8 cellular contexts compared by ENCODE assay signal in the genomic region with DNA sequence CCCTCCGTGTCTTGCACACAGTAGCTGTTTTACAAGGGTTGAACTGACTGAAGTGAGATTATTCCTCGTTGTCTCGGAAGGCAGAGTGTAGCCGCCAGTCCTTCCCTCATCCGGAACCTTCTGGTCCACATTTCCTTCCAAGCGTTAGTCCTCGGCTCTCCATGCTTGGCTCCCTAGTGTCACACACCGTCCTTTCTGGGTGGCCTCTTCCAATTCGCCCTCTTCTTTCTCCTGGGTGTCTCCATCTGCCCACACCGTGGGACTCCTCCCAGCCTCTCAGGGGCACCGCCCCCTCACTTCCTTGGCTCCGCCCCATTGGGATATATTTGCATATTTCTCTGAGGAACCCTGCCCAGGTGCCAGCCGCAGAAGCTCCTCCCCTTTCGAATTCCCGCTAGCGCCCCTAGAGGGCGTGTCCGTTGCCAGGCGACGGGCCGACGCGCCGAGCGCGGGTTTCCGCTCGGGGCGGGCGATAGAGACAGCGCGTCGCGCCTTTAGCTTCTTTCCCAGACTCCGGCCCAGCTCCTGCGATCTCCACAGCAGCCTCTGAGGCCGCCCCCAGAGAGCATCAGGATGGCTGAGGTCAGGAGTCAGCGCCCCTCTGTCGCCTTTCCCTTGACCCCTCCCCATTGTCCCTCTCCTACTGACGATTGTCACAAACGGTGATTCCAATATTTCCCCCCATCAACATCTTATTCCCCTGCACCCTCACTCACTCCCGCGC. TPM values are rescaled to one million over a fixed set of nuclear protein-coding genes. Genes with fewer than 3 reads are reported as not detected.
DNase-seq lines count a peak whose midpoint lies in the region; ATAC-seq lines count a peak whose summit lies in the region.

CFAP58 (plus strand) TSS at position 509 of the 724 bp plus-strand sequence; CDS start at position 574, 65 bp downstream.

- H3K9ac ChIP-seq in HUES48 (ENCODE audit: low read depth, low read length) (no peak within 1 kb of the TSS), muscle layer of colon (ENCODE audit: low read length) (no peak within 1 kb of the TSS)

- DNase-seq in COR-L47 (lab: John Stamatoyannopoulos, UW): peak; percentile 78
- peak; percentile 67 for DNase-seq in NOMO-1 treated with DMSO at 0.1 percent for 48 hours (lab: John Stamatoyannopoulos, UW; ENCODE audit: unreplicated experiment)
- DNase-seq in activated CD8-positive, alpha-beta memory T cell treated with anti-CD3 and anti-CD28 coated beads, Interleukin-2, amount 50 U/mL, for 48 hours: peak; percentile 94
- peak; percentile 74 for DNase-seq in stimulated activated CD8-positive, alpha-beta memory T cell treated with anti-CD3 and anti-CD28 coated beads, Interleukin-7, amount 100 ng/mL, for 24 hours (ENCODE audit: low read depth)

- H3K9me3 ChIP-seq in HUES48 (ENCODE audit: control insufficient read depth, insufficient read depth, low read length) (no peaks in the 10 kb centered on the region), muscle layer of colon (ENCODE audit: low read length) (no peaks in the 10 kb centered on the region)

- H3K27ac ChIP-seq in HUES48 (ENCODE audit: low read depth, low read length) (no peak within 1 kb of the TSS), muscle layer of colon (ENCODE audit: low read depth, low read length) (no peak within 1 kb of the TSS)

- peak within 1 kb of the TSS; percentile 62 for H3K4me3 ChIP-seq in HUES48 (ENCODE audit: low read depth, low read length)
- H3K4me3 ChIP-seq in muscle layer of colon (ENCODE audit: low read depth in 1 of 2, low read length in 2 of 2): peak within 1 kb of the TSS; percentile 29 to 49

- H3K36me3 ChIP-seq in HUES48 (ENCODE audit: control insufficient read depth, insufficient read depth, low read length) (no peaks in the 10 kb centered on the region), muscle layer of colon (ENCODE audit: insufficient read depth, low read length) (no peaks in the 10 kb centered on the region)

- peaks cover 20% of the 10 kb centered on the region for H3K27me3 ChIP-seq in HUES48 (ENCODE audit: control insufficient read depth, insufficient read depth, low read length)
- H3K27me3 ChIP-seq in muscle layer of colon (ENCODE audit: control insufficient read depth in 1 of 2, insufficient read depth in 2 of 2, low read length in 2 of 2): no peaks in the 10 kb centered on the region

- peaks cover 20% of the 10 kb centered on the region for H3K4me1 ChIP-seq in HUES48 (ENCODE audit: control insufficient read depth, insufficient read depth, low read length)
- H3K4me1 ChIP-seq in muscle layer of colon (ENCODE audit: insufficient read depth, low read length): peaks cover 8% of the 10 kb centered on the region

- peak; percentile 61 for ATAC-seq in GM21447 (IDR thresholded peaks at IDR 0.05; ENCODE audit: unreplicated experiment)
- peak; percentile 85 for ATAC-seq in esophagus mucosa

RNA-seq across cellular contexts. Expression of gene CFAP58, which starts in this region (rescaled TPM):
- total RNA-seq in esophagus mucosa: 0.12 TPM

Comparison
In these comparisons a context has a peak if more than half of its experiments do, and no peak if none do; other contexts are left out.
1. Peak in ATAC-seq in esophagus mucosa; RNA of the gene not detected or under 1 TPM.